ENCODE assay signal across 24 cellular contexts in genomic region chr9:101673642-101674041, GRCh38.
A peak's percentile ranks its signal among the peaks of the same experiment; 100 is the strongest.
DNase-seq lines count a peak whose midpoint lies in the region; ATAC-seq, FAIRE-seq and TF ChIP-seq lines count a peak whose summit lies in the region.
"Had no signal": no experiment of that assay in that cellular context is flagged by ENCODE, and none has a peak within 500 bp of the region (broad histone marks: within the 10 kb centered on the region; RNA-seq: fewer than 3 reads in every experiment).

No MANE protein-coding gene starts in this region.

- ATAC-seq in pancreas (no peak), GM18873 (IDR thresholded peaks at IDR 0.05; ENCODE audit: low FRiP score, unreplicated experiment) (no peak)
- ATAC-seq: K562 had no signal

- WGBS in pancreas, 2 donors: 79 to 84% methylated on average over 2 of the region's 2 CpGs

- H3K4me3 ChIP-seq in kidney (ENCODE audit: low read length in 2 of 2) (no peak overlapping the region), pancreas (no peak overlapping the region)
- H3K4me3 ChIP-seq: K562, SJCRH30 had no signal

- FAIRE-seq in kidney (lab: Jason Lieb, UNC) (peak; percentile 21), pancreas (lab: Jason Lieb, UNC) (peak; percentile 86)
- FAIRE-seq: GM19239, K562, RCC 7860 had no signal

- DNase-seq in LoVo (ENCODE audit: low spot score) (peak; percentile 85), kidney (no peak), pancreas (no peak), activated gamma-delta T cell treated with Interleukin-2 at 50 U/mL for 16 hours (no peak), Kasumi-1 (lab: John Stamatoyannopoulos, UW) (no peak), NAMALWA (ENCODE audit: low spot score) (no peak)
- DNase-seq: AML-193; C1 segment of cervical spinal cord; CD8-positive, alpha-beta memory T cell; DMS53; GDM1; H9; HFFc6; NCI-H1105; NCI-H2029 treated with DMSO at 0.1 percent for 48 hours; NCI-H2171; NCI-H345; NCI-H524; SJCRH30 had no signal

- TF ChIP-seq CTCF in 22Rv1 (IDR thresholded peaks at IDR 0.05): no peak
- no peak for TF ChIP-seq CTCF in kidney (IDR thresholded peaks at IDR 0.05; ENCODE audit: borderline replicate concordance, extremely low read depth, insufficient read depth)
- no peak for TF ChIP-seq CTCF in pancreas (IDR thresholded peaks at IDR 0.05)

- intact Hi-C loops in kidney (cut with DNase I): no loop called here
- intact Hi-C loops in pancreas (cut with DNase I): no loop called here

- H3K4me1 ChIP-seq in kidney (ENCODE audit: control insufficient read depth in 1 of 2, insufficient read depth in 1 of 2, low read depth in 1 of 2, low read length in 2 of 2) (no peaks in the 10 kb centered on the region), pancreas (no peaks in the 10 kb centered on the region)
- H3K4me1 ChIP-seq: SJCRH30 had no signal

- H3K27ac ChIP-seq in 22Rv1 (peak overlapping the region; percentile 96), kidney (ENCODE audit: low read depth in 2 of 2, low read length in 2 of 2) (no peak overlapping the region), pancreas (no peak overlapping the region)
- H3K27ac ChIP-seq: SJCRH30 had no signal

- H3K9ac ChIP-seq in kidney (ENCODE audit: low read length in 2 of 2): no peak overlapping the region

- no peaks in the 10 kb centered on the region for H3K36me3 ChIP-seq in kidney (ENCODE audit: control insufficient read depth in 1 of 2, insufficient read depth in 2 of 2, low read length in 2 of 2)
- no peaks in the 10 kb centered on the region for H3K36me3 ChIP-seq in pancreas
- H3K36me3 ChIP-seq: SJCRH30 had no signal

- no peaks in the 10 kb centered on the region for H3K27me3 ChIP-seq in pancreas
- H3K27me3 ChIP-seq: SJCRH30 had no signal

- H3K9me3 ChIP-seq in kidney (ENCODE audit: control insufficient read depth in 1 of 2, low read length in 2 of 2): no peaks in the 10 kb centered on the region
- no peaks in the 10 kb centered on the region for H3K9me3 ChIP-seq in pancreas
- H3K9me3 ChIP-seq: SJCRH30 had no signal
